In the genomic region with DNA sequence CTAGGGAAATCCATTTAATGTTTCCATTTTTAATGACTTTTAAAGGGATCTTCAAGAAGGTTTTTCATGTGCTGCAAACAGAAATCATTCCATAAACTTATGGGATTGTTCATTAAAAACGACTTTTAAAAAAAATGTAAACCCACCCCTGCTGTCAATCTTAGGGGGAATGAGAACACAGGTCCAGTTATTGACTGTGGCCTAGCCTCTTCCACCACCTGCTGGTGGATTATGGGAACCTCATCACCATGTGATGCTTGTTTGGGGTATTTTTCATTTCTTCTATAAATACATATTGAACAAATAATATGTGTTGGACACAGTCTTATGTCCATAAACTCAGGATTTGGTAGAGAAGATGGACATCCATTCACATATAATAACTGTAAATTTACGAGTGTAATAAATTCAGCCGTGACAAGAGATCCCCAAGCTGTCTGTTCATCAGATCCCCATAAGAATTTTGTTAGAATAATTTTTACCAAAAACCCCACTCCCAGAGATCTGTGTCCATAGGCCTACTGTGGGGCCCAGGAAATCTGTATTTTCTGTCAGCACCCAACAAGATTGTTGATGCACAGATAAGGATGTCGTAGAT, we compare ENCODE assay signal across 8 cellular contexts. TPM values are rescaled to one million over a fixed set of nuclear protein-coding genes. Genes with fewer than 3 reads are reported as not detected.
DNase-seq lines count a peak whose midpoint lies in the region; ATAC-seq, FAIRE-seq and TF ChIP-seq lines count a peak whose summit lies in the region.

No MANE protein-coding gene starts in this region.

- intact Hi-C loops in heart right ventricle (cut with DNase I), result loop anchor here (1.0 to 10.0 kb wide), 10 partner anchors 191 to 391 kb away; a partner anchor contains a TSS

- H3K9me3 ChIP-seq in heart right ventricle, result no peaks in the 10 kb centered on the region

- H3K36me3 Mint-ChIP-seq in activated naive CD4-positive, alpha-beta T cell treated with anti-CD3 and anti-CD28 coated beads, Interleukin-2, amount 10 ng/mL, durations not matched to agents 7 days and 5 days, result no peaks in the 10 kb centered on the region

- no peaks in the 10 kb centered on the region for H3K36me3 ChIP-seq in heart right ventricle

- H3K27ac Mint-ChIP-seq in activated naive CD4-positive, alpha-beta T cell treated with anti-CD3 and anti-CD28 coated beads, Interleukin-2, amount 10 ng/mL, durations not matched to agents 7 days and 5 days, result no peak overlapping the region

- H3K4me1 Mint-ChIP-seq in activated naive CD4-positive, alpha-beta T cell treated with anti-CD3 and anti-CD28 coated beads, Interleukin-2, amount 10 ng/mL, durations not matched to agents 7 days and 5 days, result peaks cover 9% of the 10 kb centered on the region

- WGBS in heart right ventricle, 2 donors, result 38 to 39% methylated on average over 4 of the region's 4 CpGs

- peak; percentile 76 for DNase-seq in AG20443 (ENCODE audit: low spot score)
- peak; percentile 45 for DNase-seq in GM18507 (ENCODE audit: extremely low spot score, insufficient read length, low read depth)
- peak; percentile 62 for DNase-seq in NCI-H345 (lab: John Stamatoyannopoulos, UW)
- DNase-seq in activated naive CD4-positive, alpha-beta T cell treated with anti-CD3 and anti-CD28 coated beads, Interleukin-2, amount 10 ng/mL, durations not matched to agents 7 days and 5 days, result peak; percentile 40
- DNase-seq in heart right ventricle, result peak; percentile 15 to 44
- peak; percentile 43 for DNase-seq in retinal pigment epithelial cell (ENCODE audit: low read depth)

- peak; percentile 65 for FAIRE-seq in GM18507 (lab: Jason Lieb, UNC)

- CTCF ChIA-PET in activated naive CD4-positive, alpha-beta T cell treated with anti-CD3 and anti-CD28 coated beads, Interleukin-2, amount 10 ng/mL, durations not matched to agents 7 days and 5 days (lab: Charles Lee), result interaction anchor here (0.7 to 1.5 kb wide), 3 partner anchors 21 to 289 kb away, joined by 3 to 4 read pairs (median 3); no protein-coding TSS in a partner anchor

- ATAC-seq in heart right ventricle, result peak in 5 of 8 donors; percentile 58 to 76 (median 66)
- no peak for ATAC-seq in HG03442 (IDR thresholded peaks at IDR 0.05; ENCODE audit: unreplicated experiment)
- ATAC-seq in GM21619 (IDR thresholded peaks at IDR 0.05; ENCODE audit: unreplicated experiment), result no peak

- peaks cover 0 to 3% (median 0%) of the 10 kb centered on the region in 7 donors for H3K27me3 ChIP-seq in heart right ventricle

- peaks cover 0 to 6% (median 0%) of the 10 kb centered on the region in 9 donors for H3K4me1 ChIP-seq in heart right ventricle

- peak; percentile 74 to 91 (median 85) for TF ChIP-seq CTCF in heart right ventricle (IDR thresholded peaks at IDR 0.05)
- TF ChIP-seq CTCF in retinal pigment epithelial cell (conservative IDR thresholded peaks at IDR 0.05; ENCODE audit: low read depth, low read length), result peak; percentile 92

- no peak overlapping the region for H3K27ac ChIP-seq in heart right ventricle

- H3K9me3 Mint-ChIP-seq in activated naive CD4-positive, alpha-beta T cell treated with anti-CD3 and anti-CD28 coated beads, Interleukin-2, amount 10 ng/mL, durations not matched to agents 7 days and 5 days, result no peaks in the 10 kb centered on the region

- no peaks in the 10 kb centered on the region for H3K27me3 Mint-ChIP-seq in activated naive CD4-positive, alpha-beta T cell treated with anti-CD3 and anti-CD28 coated beads, Interleukin-2, amount 10 ng/mL, durations not matched to agents 7 days and 5 days

- no peak overlapping the region for H3K4me3 Mint-ChIP-seq in activated naive CD4-positive, alpha-beta T cell treated with anti-CD3 and anti-CD28 coated beads, Interleukin-2, amount 10 ng/mL, durations not matched to agents 7 days and 5 days

- H3K4me3 ChIP-seq in heart right ventricle (no peak overlapping the region), retinal pigment epithelial cell (ENCODE audit: low read length) (no peak overlapping the region)

RNA-seq across cellular contexts. Expression of a gene that starts 42.0 kb away (rescaled TPM):
- total RNA-seq in heart right ventricle, result under 1 TPM in 3 of 10 donors, not detected in 7; 0.09 to 0.13 (median 0.11) TPM
- under 1 TPM in 1 of 2 donors, not detected in 1; under 0.01 TPM for polyA plus RNA-seq in heart right ventricle

Comparison
In these comparisons a context has a peak if more than half of its experiments do, and no peak if none do; other contexts are left out.
1. ATAC-seq: peak in heart right ventricle (5 of 8); none in HG03442 (single experiment) and GM21619 (single experiment).
2. Peak in every context shown above with its lines, with median percentiles within 50 percentile points of each other: DNase-seq.